Comparison of ENCODE assay signal across 15 cellular contexts in genomic region chr7:30466266-30466665, GRCh38. TPM values are rescaled to one million over a fixed set of nuclear protein-coding genes. Genes with fewer than 3 reads are reported as not detected.
DNase-seq lines count a peak whose midpoint lies in the region; ATAC-seq, FAIRE-seq and TF ChIP-seq lines count a peak whose summit lies in the region.
"Had no signal": no experiment of that assay in that cellular context is flagged by ENCODE, and none has a peak within 500 bp of the region (broad histone marks: within the 10 kb centered on the region; RNA-seq: fewer than 3 reads in every experiment).

No MANE protein-coding gene starts in this region.

- TF ChIP-seq CTCF in NB4 (IDR thresholded peaks at IDR 0.05; ENCODE audit: low read depth, low read length) = no peak
- TF ChIP-seq CTCF in kidney (IDR thresholded peaks at IDR 0.05; ENCODE audit: borderline replicate concordance, extremely low read depth, insufficient read depth) = no peak

- no peak overlapping the region for H3K27ac ChIP-seq in kidney (ENCODE audit: low read depth in 2 of 2, low read length in 2 of 2)

- H3K4me1 ChIP-seq in kidney (ENCODE audit: control insufficient read depth in 1 of 2, insufficient read depth in 1 of 2, low read depth in 1 of 2, low read length in 2 of 2) = peaks cover 13 to 21% of the 10 kb centered on the region in 2 donors

- H3K36me3 Mint-ChIP-seq in activated T-helper 17 cell treated with anti-CD3 and anti-CD28 coated beads, Interleukin-2, amount 50 U/mL, for 72 hours (ENCODE audit: low read depth) = peaks cover 20% of the 10 kb centered on the region
- peaks cover 17 to 34% of the 10 kb centered on the region in 2 donors for H3K36me3 Mint-ChIP-seq in stimulated activated naive B cell treated with anti-CD40 and anti-IgM and Interleukin-4, amounts not matched to agents 10 μg/mL and 1 μg/mL and 100 μg/mL, for 72 hours

- peak; percentile 48 for DNase-seq in NB4 (ENCODE audit: low read depth)
- DNase-seq in left lobe of liver (ENCODE audit: low spot score) = peak; percentile 14
- DNase-seq in stimulated activated naive B cell treated with anti-CD40 and anti-IgM and Interleukin-4, amounts not matched to agents 10 μg/mL and 1 μg/mL and 100 μg/mL, for 72 hours = no peak
- no peak for DNase-seq in NOMO-1 treated with dmso at 0.1 percent for 144 hours (lab: John Stamatoyannopoulos, UW; ENCODE audit: unreplicated experiment)
- no peak for DNase-seq in NCI-H226
- no peak for DNase-seq in HEK293T (ENCODE audit: extremely low spot score)
- DNase-seq in kidney = no peak
- DNase-seq: activated naive CD8-positive, alpha-beta T cell treated with anti-CD3 and anti-CD28 coated beads, Interleukin-2, amount 50 U/mL, for 24 hours; H9; NCI-H1048 had no signal

- no peak for TF ChIP-seq POLR2A in NB4 (IDR thresholded peaks at IDR 0.05; ENCODE audit: extremely low read depth, insufficient read length)

- H3K9me3 ChIP-seq in kidney (ENCODE audit: control insufficient read depth in 1 of 2, low read length in 2 of 2) = no peaks in the 10 kb centered on the region
- H3K9me3 ChIP-seq: ovary had no signal

- H3K27me3 Mint-ChIP-seq in activated T-helper 17 cell treated with anti-CD3 and anti-CD28 coated beads, Interleukin-2, amount 50 U/mL, for 72 hours = no peaks in the 10 kb centered on the region
- H3K27me3 Mint-ChIP-seq in stimulated activated naive B cell treated with anti-CD40 and anti-IgM and Interleukin-4, amounts not matched to agents 10 μg/mL and 1 μg/mL and 100 μg/mL, for 72 hours = no peaks in the 10 kb centered on the region
- H3K27me3 Mint-ChIP-seq: activated naive CD8-positive, alpha-beta T cell treated with anti-CD3 and anti-CD28 coated beads, Interleukin-2, amount 50 U/mL, for 24 hours; memory B cell had no signal

- ATAC-seq in activated T-helper 17 cell treated with anti-CD3 and anti-CD28 coated beads, Interleukin-2, amount 50 U/mL, for 72 hours (replicated peaks) = no peak
- no peak for ATAC-seq in left lobe of liver
- no peak for ATAC-seq in stimulated activated naive B cell treated with anti-CD40 and anti-IgM and Interleukin-4, amounts not matched to agents 10 μg/mL and 1 μg/mL and 100 μg/mL, for 72 hours (replicated peaks)
- ATAC-seq: activated naive CD8-positive, alpha-beta T cell treated with anti-CD3 and anti-CD28 coated beads, Interleukin-2, amount 50 U/mL, for 24 hours had no signal

- no peaks in the 10 kb centered on the region for H3K36me3 ChIP-seq in kidney (ENCODE audit: control insufficient read depth in 1 of 2, insufficient read depth in 2 of 2, low read length in 2 of 2)
- H3K36me3 ChIP-seq: ovary had no signal

- H3K9me3 Mint-ChIP-seq in activated T-helper 17 cell treated with anti-CD3 and anti-CD28 coated beads, Interleukin-2, amount 50 U/mL, for 72 hours = no peaks in the 10 kb centered on the region
- no peaks in the 10 kb centered on the region for H3K9me3 Mint-ChIP-seq in stimulated activated naive B cell treated with anti-CD40 and anti-IgM and Interleukin-4, amounts not matched to agents 10 μg/mL and 1 μg/mL and 100 μg/mL, for 72 hours
- H3K9me3 Mint-ChIP-seq: activated naive CD8-positive, alpha-beta T cell treated with anti-CD3 and anti-CD28 coated beads, Interleukin-2, amount 50 U/mL, for 24 hours; H9; memory B cell had no signal

- H3K27ac Mint-ChIP-seq in activated T-helper 17 cell treated with anti-CD3 and anti-CD28 coated beads, Interleukin-2, amount 50 U/mL, for 72 hours = peak overlapping the region; percentile 20
- peak overlapping the region; percentile 51 for H3K27ac Mint-ChIP-seq in stimulated activated naive B cell treated with anti-CD40 and anti-IgM and Interleukin-4, amounts not matched to agents 10 μg/mL and 1 μg/mL and 100 μg/mL, for 72 hours
- H3K27ac Mint-ChIP-seq: activated naive CD8-positive, alpha-beta T cell treated with anti-CD3 and anti-CD28 coated beads, Interleukin-2, amount 50 U/mL, for 24 hours; H9 had no signal

- no peak for FAIRE-seq in kidney (lab: Jason Lieb, UNC)
- FAIRE-seq: colon had no signal

- H3K9ac ChIP-seq in kidney (ENCODE audit: low read length in 2 of 2) = no peak overlapping the region

- no peak overlapping the region for H3K4me3 Mint-ChIP-seq in activated T-helper 17 cell treated with anti-CD3 and anti-CD28 coated beads, Interleukin-2, amount 50 U/mL, for 72 hours
- H3K4me3 Mint-ChIP-seq in stimulated activated naive B cell treated with anti-CD40 and anti-IgM and Interleukin-4, amounts not matched to agents 10 μg/mL and 1 μg/mL and 100 μg/mL, for 72 hours = no peak overlapping the region
- H3K4me3 Mint-ChIP-seq: activated naive CD8-positive, alpha-beta T cell treated with anti-CD3 and anti-CD28 coated beads, Interleukin-2, amount 50 U/mL, for 24 hours; CD14-positive monocyte; H9; memory B cell had no signal

- POLR2A ChIA-PET in HEK293T (lab: Yijun Ruan, JAX) = interaction anchor here (2.0 kb wide), 1 partner anchor 11 kb away, joined by 6 read pairs; no protein-coding TSS in a partner anchor

- H3K4me1 Mint-ChIP-seq in activated T-helper 17 cell treated with anti-CD3 and anti-CD28 coated beads, Interleukin-2, amount 50 U/mL, for 72 hours = peaks cover 29% of the 10 kb centered on the region
- peaks cover 78 to 99% of the 10 kb centered on the region in 2 donors for H3K4me1 Mint-ChIP-seq in stimulated activated naive B cell treated with anti-CD40 and anti-IgM and Interleukin-4, amounts not matched to agents 10 μg/mL and 1 μg/mL and 100 μg/mL, for 72 hours

- CTCF ChIA-PET in HEK293T (lab: Yijun Ruan, JAX) = interaction anchor here (1.1 kb wide), 1 partner anchor 20 kb away, joined by 3 read pairs; no protein-coding TSS in a partner anchor

- no peak overlapping the region for H3K4me3 ChIP-seq in NB4 (ENCODE audit: low read depth, low read length)
- no peak overlapping the region for H3K4me3 ChIP-seq in kidney (ENCODE audit: low read length in 2 of 2)
- H3K4me3 ChIP-seq: ovary had no signal

- intact Hi-C loops in kidney (cut with DNase I) = no loop called here

TF ChIP-seq in HEK293T, 16 proteins besides CTCF, POLR2A, EP300 and RAD21:
- TF ChIP-seq BHLHE40 (IDR thresholded peaks at IDR 0.05; ENCODE audit: borderline replicate concordance) (no peak), FOXA1 (IDR thresholded peaks at IDR 0.05) (no peak), LEF1 (IDR thresholded peaks at IDR 0.05; ENCODE audit: borderline replicate concordance) (no peak), FOXK2 (IDR thresholded peaks at IDR 0.05) (no peak), CTBP1 (IDR thresholded peaks at IDR 0.05; ENCODE audit: borderline replicate concordance) (no peak), L3MBTL2 (conservative IDR thresholded peaks at IDR 0.05) (no peak), SP1 (IDR thresholded peaks at IDR 0.05) (no peak), ELF4 (IDR thresholded peaks at IDR 0.05) (no peak), FOXM1 (IDR thresholded peaks at IDR 0.05; ENCODE audit: borderline replicate concordance) (no peak), ARNT (IDR thresholded peaks at IDR 0.05) (no peak)
TF ChIP-seq in HEK293T: peak in this region for 0.

RNA-seq across cellular contexts. Expression of gene NOD1, which starts 12.3 kb away (rescaled TPM):
- 10 to 100 TPM; 11.4 to 14.5 TPM for total RNA-seq in activated T-helper 17 cell treated with anti-CD3 and anti-CD28 coated beads, Interleukin-2, amount 50 U/mL, for 72 hours
- 1.8 TPM for total RNA-seq in left lobe of liver
- total RNA-seq in kidney = 15.6 TPM
- 3.8 TPM for polyA plus RNA-seq in kidney (ENCODE audit: insufficient read depth, low read depth, low replicate concordance)

RNA-seq across cellular contexts. Expression of gene GGCT, which starts 38.4 kb away (rescaled TPM):
- 10 to 100 TPM; 35.5 to 68.3 TPM for total RNA-seq in activated T-helper 17 cell treated with anti-CD3 and anti-CD28 coated beads, Interleukin-2, amount 50 U/mL, for 72 hours
- total RNA-seq in left lobe of liver (15.5 TPM), kidney (23.8 TPM)
- polyA plus RNA-seq in kidney (ENCODE audit: insufficient read depth, low read depth, low replicate concordance) = 70.1 TPM

Comparison
In these comparisons a context has a peak if more than half of its experiments do, and no peak if none do; other contexts are left out.
1. DNase-seq: peak in NB4 (single experiment) and left lobe of liver (single experiment); none in stimulated activated naive B cell treated with anti-CD40 and anti-IgM and Interleukin-4, amounts not matched to agents 10 μg/mL and 1 μg/mL and 100 μg/mL, for 72 hours (single experiment), NOMO-1 treated with dmso at 0.1 percent for 144 hours (single experiment), NCI-H226 (single experiment), HEK293T (single experiment) and kidney (single experiment).